21 cellular contexts compared by ENCODE assay signal in the genomic region with DNA sequence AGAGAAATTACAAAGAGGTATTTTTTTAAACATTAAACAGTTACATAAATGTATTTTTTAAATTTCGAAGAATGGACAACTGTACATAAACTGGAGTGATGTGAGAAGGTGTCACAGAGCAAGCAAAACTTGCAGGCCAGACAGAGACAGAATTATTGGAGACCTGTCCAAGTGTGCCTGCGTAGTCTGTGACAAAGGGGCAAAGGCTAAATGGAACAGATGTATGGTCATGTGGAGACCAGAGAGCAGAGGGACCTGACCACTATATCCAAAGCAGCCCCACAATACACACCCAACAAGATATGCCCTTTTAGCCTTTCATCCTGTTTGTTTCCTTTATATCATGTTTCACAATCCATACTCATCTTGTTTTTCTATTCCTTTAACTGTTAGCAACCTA.
"Had no signal": no experiment of that assay in that cellular context is flagged by ENCODE, and none has a peak within 500 bp of the region (broad histone marks: within the 10 kb centered on the region; RNA-seq: fewer than 3 reads in every experiment).

No MANE protein-coding gene starts in this region.

- H3K4me1 Mint-ChIP-seq: memory B cell; natural killer cell; stimulated activated naive CD8-positive, alpha-beta T cell treated with anti-CD3 and anti-CD28 coated beads, Interleukin-15, amount 100 ng/mL, for 72 hours had no signal

- DNase-seq: cortex of kidney; effector memory CD8-positive, alpha-beta T cell; erythroblast; esophagus squamous epithelium; head of caudate nucleus; kidney; natural killer cell; occipital lobe; ovary; posterior cingulate gyrus; psoas muscle; right cardiac atrium; stimulated activated CD4-positive, alpha-beta T cell treated with anti-CD3 and anti-CD28 coated beads, Interleukin-15, amount 100 ng/mL, for 24 hours; stimulated activated CD4-positive, alpha-beta T cell treated with anti-CD3 and anti-CD28 coated beads, Interleukin-2, amount 100 ng/mL, for 48 hours; stimulated activated naive CD4-positive, alpha-beta T cell; stimulated activated naive CD8-positive, alpha-beta T cell treated with anti-CD3 and anti-CD28 coated beads, Interleukin-15, amount 100 ng/mL, for 72 hours; transverse colon; upper lobe of right lung; uterus had no signal

- H3K4me3 Mint-ChIP-seq: effector memory CD8-positive, alpha-beta T cell; memory B cell; natural killer cell; stimulated activated naive CD8-positive, alpha-beta T cell treated with anti-CD3 and anti-CD28 coated beads, Interleukin-15, amount 100 ng/mL, for 72 hours had no signal

- H3K9me3 Mint-ChIP-seq: memory B cell; stimulated activated naive CD8-positive, alpha-beta T cell treated with anti-CD3 and anti-CD28 coated beads, Interleukin-15, amount 100 ng/mL, for 72 hours had no signal

- ATAC-seq: effector memory CD8-positive, alpha-beta T cell; left lobe of liver; natural killer cell; psoas muscle; right cardiac atrium; stimulated activated naive CD8-positive, alpha-beta T cell treated with anti-CD3 and anti-CD28 coated beads, Interleukin-15, amount 100 ng/mL, for 72 hours; upper lobe of right lung had no signal

- H3K27ac Mint-ChIP-seq: effector memory CD8-positive, alpha-beta T cell; memory B cell; natural killer cell; stimulated activated naive CD8-positive, alpha-beta T cell treated with anti-CD3 and anti-CD28 coated beads, Interleukin-15, amount 100 ng/mL, for 72 hours had no signal

- H3K36me3 Mint-ChIP-seq: memory B cell, natural killer cell had no signal
